18 cellular contexts compared by ENCODE assay signal in the genomic region with DNA sequence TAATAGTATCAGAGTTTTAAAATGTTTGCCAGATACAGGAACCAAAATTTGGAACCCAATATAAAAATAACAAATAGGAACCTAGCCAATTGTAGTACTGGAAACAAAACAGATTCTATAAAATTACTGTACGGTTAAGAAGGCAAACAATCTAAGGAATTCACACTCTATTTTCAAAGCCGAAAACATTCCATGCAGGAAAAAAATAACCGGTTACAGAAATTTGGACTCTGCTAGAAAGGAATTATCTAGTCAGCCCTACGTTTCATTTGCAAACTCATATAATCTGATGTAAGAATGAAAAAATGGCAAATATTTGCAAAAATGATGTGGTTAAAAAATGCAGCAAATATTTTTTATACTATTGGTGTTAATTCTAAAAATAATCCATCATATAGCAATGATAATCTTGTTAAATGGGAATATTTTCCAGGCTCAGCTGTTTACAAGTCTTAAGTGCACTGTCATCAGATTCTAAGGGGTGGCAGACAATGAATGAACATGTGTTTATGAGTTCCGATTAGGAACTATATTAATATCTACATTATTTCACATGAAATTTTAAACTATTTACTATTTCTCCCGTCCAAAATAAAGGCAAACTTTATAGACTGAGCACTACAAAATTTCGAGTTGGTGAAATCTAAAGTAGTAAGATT.
"Had no signal": no experiment of that assay in that cellular context is flagged by ENCODE, and none has a peak within 500 bp of the region (broad histone marks: within the 10 kb centered on the region; RNA-seq: fewer than 3 reads in every experiment).

No MANE protein-coding gene starts in this region.

- H3K27ac Mint-ChIP-seq: memory B cell, nephron had no signal

- H3K4me1 ChIP-seq: body of pancreas, vagina had no signal

- H3K27me3 ChIP-seq: body of pancreas, heart left ventricle, tibial artery, vagina had no signal

- H3K27ac ChIP-seq: body of pancreas, heart left ventricle, skin epidermis, tibial artery, vagina had no signal

- FAIRE-seq: frontal cortex, islet of Langerhans had no signal

- H3K4me3 Mint-ChIP-seq: central memory CD8-positive, alpha-beta T cell; memory B cell; nephron had no signal

- DNase-seq: activated CD4-positive, alpha-beta T cell treated with anti-CD3 and anti-CD28 coated beads, Interleukin-2, amount 50 U/mL, for 1 hour; activated naive CD4-positive, alpha-beta T cell treated with anti-CD3 and anti-CD28 coated beads, Interleukin-2, amount 50 U/mL, for 16 hours; activated T-cell treated with anti-CD3 and anti-CD28 coated beads for 4 hours; body of pancreas; dermis blood vessel endothelial cell; heart left ventricle; occipital lobe; stimulated activated CD4-positive, alpha-beta T cell treated with anti-CD3 and anti-CD28 coated beads, Interleukin-4, amount 100 ng/mL, for 4 hours; T-helper 2 cell; tibial artery had no signal

- H3K9me3 ChIP-seq: body of pancreas, tibial artery, vagina had no signal

- H3K4me1 Mint-ChIP-seq: memory B cell, nephron had no signal

- ATAC-seq: body of pancreas, heart left ventricle, left lobe of liver had no signal

- H3K4me3 ChIP-seq: body of pancreas, heart left ventricle, skin epidermis, tibial artery, vagina had no signal
